20 cellular contexts compared by ENCODE assay signal in the genomic region with DNA sequence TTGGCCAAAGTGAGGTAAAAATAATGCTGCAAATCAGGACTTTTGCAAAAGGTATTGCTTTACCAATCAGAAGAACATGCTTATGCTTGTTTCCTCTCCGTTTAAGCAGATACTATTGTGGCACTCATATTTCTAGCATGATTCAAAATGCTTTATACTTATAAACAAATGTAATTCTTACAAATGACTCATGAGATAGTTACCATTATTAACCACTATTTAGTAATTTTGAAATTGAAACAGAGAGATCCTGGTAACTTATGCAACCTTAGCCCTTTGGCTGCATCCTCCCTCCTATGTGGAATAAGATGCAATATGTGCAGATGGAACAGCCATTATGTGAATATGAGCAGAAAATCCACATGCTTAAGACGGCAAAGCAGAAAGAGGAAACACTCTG.
DNase-seq lines count a peak whose midpoint lies in the region; ATAC-seq and TF ChIP-seq lines count a peak whose summit lies in the region.
"Had no signal": no experiment of that assay in that cellular context is flagged by ENCODE, and none has a peak within 500 bp of the region (broad histone marks: within the 10 kb centered on the region; RNA-seq: fewer than 3 reads in every experiment).

No MANE protein-coding gene starts in this region.

- H3K79me1 ChIP-seq in mesenchymal stem cell (replicated peaks; ENCODE audit: low read length, poor library complexity, severe bottlenecking), result no peaks in the 10 kb centered on the region

- 0% methylated on average over 1 of the region's 2 CpGs for WGBS in mesenchymal stem cell
- WGBS in thyroid gland, 2 donors, result 90 to 94% methylated on average over 2 of the region's 2 CpGs

- H3K27me3 ChIP-seq in mesenchymal stem cell (ENCODE audit: control insufficient read depth in 1 of 2, insufficient read depth in 1 of 2, low read length in 2 of 2) (no peaks in the 10 kb centered on the region), thyroid gland (no peaks in the 10 kb centered on the region)
- H3K27me3 ChIP-seq: ascending aorta, pancreas had no signal

- no peak overlapping the region for H3K4ac ChIP-seq in mesenchymal stem cell (ENCODE audit: low read depth in 1 of 2, low read length in 2 of 2)

- no peak overlapping the region for H3K4me3 Mint-ChIP-seq in mesothelial cell of epicardium
- H3K4me3 Mint-ChIP-seq: B cell had no signal

- H3K4me3 ChIP-seq in mesenchymal stem cell (ENCODE audit: insufficient read depth in 1 of 2, low read depth in 1 of 2, low read length in 2 of 2) (no peak overlapping the region), thyroid gland (replicated peaks in 1 of 3) (no peak overlapping the region)
- H3K4me3 ChIP-seq: ascending aorta, GM12878, lower lobe of right lung, pancreas, skin epidermis had no signal

- no peak overlapping the region for H3K4me2 ChIP-seq in mesenchymal stem cell (ENCODE audit: low read length, poor library complexity, severe bottlenecking)

- no peak for TF ChIP-seq POLR2A in thyroid gland (IDR thresholded peaks at IDR 0.05)

- H3K9me3 Mint-ChIP-seq in mesothelial cell of epicardium, result peaks cover 7% of the 10 kb centered on the region

- H2BK12ac ChIP-seq in mesenchymal stem cell (ENCODE audit: low read length in 2 of 2), result no peak overlapping the region

- TF ChIP-seq CTCF in thyroid gland (IDR thresholded peaks at IDR 0.05) (no peak), mesothelial cell of epicardium (IDR thresholded peaks at IDR 0.05; ENCODE audit: unreplicated experiment) (no peak)

- H3K4me1 ChIP-seq in mesenchymal stem cell (ENCODE audit: control insufficient read depth, insufficient read depth, low read depth, low read length) (no peaks in the 10 kb centered on the region), thyroid gland (peaks cover 0 to 7% of the 10 kb centered on the region in 2 donors)
- H3K4me1 ChIP-seq: ascending aorta, lower lobe of right lung, pancreas had no signal

- ATAC-seq in esophagus mucosa, result peak; percentile 20
- ATAC-seq in HG03097 (IDR thresholded peaks at IDR 0.05; ENCODE audit: low FRiP score, unreplicated experiment), result no peak
- ATAC-seq: GM12878, lower lobe of right lung, pancreas had no signal

- peak overlapping the region; percentile 62 for H3K9ac ChIP-seq in mesenchymal stem cell (ENCODE audit: low read length)

- H4K8ac ChIP-seq in mesenchymal stem cell (ENCODE audit: low read length), result no peak overlapping the region

- H3K23ac ChIP-seq in mesenchymal stem cell (ENCODE audit: low read length in 2 of 2), result no peak overlapping the region

- no peak overlapping the region for H2AK5ac ChIP-seq in mesenchymal stem cell (ENCODE audit: low read length, severe bottlenecking)

- H3K4me1 Mint-ChIP-seq in mesothelial cell of epicardium, result peaks cover 22% of the 10 kb centered on the region
- H3K4me1 Mint-ChIP-seq: B cell had no signal

- H3K9me3 ChIP-seq in mesenchymal stem cell (ENCODE audit: control insufficient read depth, low read length) (no peaks in the 10 kb centered on the region), thyroid gland (no peaks in the 10 kb centered on the region)
- H3K9me3 ChIP-seq: ascending aorta, lower lobe of right lung, pancreas had no signal

- intact Hi-C loops in thyroid gland (cut with DNase I), result no loop called here

- no peak overlapping the region for H2AFZ ChIP-seq in mesenchymal stem cell (ENCODE audit: low read depth, low read length)

- peak; percentile 83 for DNase-seq in EH (ENCODE audit: low read depth)
- DNase-seq in NCI-H226, result peak; percentile 32
- DNase-seq in mesenchymal stem cell, result peak; percentile 53
- DNase-seq in thyroid gland, result no peak
- DNase-seq in islet precursor cell, result no peak
- DNase-seq in mesothelial cell of epicardium (ENCODE audit: low spot score in 2 of 2, unreplicated experiment in 2 of 2), result no peak
- DNase-seq: activated CD4-positive, alpha-beta T cell treated with anti-CD3 and anti-CD28 coated beads, Interleukin-2, amount 50 U/mL, for 48 hours; activated naive CD4-positive, alpha-beta T cell; activated T-cell treated with anti-CD3 and anti-CD28 coated beads for 4 hours; lower lobe of right lung; NCI-H1436; pancreas; stimulated activated CD4-positive, alpha-beta T cell treated with anti-CD3 and anti-CD28 coated beads, Interleukin-4, amount 100 ng/mL, for 4 hours had no signal

- H3K27ac Mint-ChIP-seq in mesothelial cell of epicardium, result no peak overlapping the region
- H3K27ac Mint-ChIP-seq: B cell had no signal

- H3K18ac ChIP-seq in mesenchymal stem cell (ENCODE audit: low read depth in 1 of 2, low read length in 2 of 2), result no peak overlapping the region

- H3K36me3 Mint-ChIP-seq in mesothelial cell of epicardium, result peaks cover 3% of the 10 kb centered on the region

- H3K27me3 Mint-ChIP-seq in mesothelial cell of epicardium (ENCODE audit: low read depth), result no peaks in the 10 kb centered on the region
- H3K27me3 Mint-ChIP-seq: B cell had no signal

- no peak overlapping the region for H2BK15ac ChIP-seq in mesenchymal stem cell (ENCODE audit: low read depth, poor library complexity, severe bottlenecking)

- H3K27ac ChIP-seq in mesenchymal stem cell (ENCODE audit: low read length, poor library complexity, severe bottlenecking) (no peak overlapping the region), thyroid gland (no peak overlapping the region)
- H3K27ac ChIP-seq: ascending aorta, lower lobe of right lung, pancreas, skin epidermis, VCaP had no signal

- no peak overlapping the region for H3K14ac ChIP-seq in mesenchymal stem cell (ENCODE audit: low read length in 2 of 2)

- no peak overlapping the region for H4K91ac ChIP-seq in mesenchymal stem cell (ENCODE audit: low read length)

- no peak overlapping the region for H2BK120ac ChIP-seq in mesenchymal stem cell (ENCODE audit: low read depth, low read length)

- H2BK5ac ChIP-seq in mesenchymal stem cell (ENCODE audit: low read depth, low read length, poor library complexity, severe bottlenecking), result no peak overlapping the region

- no peaks in the 10 kb centered on the region for H3K36me3 ChIP-seq in mesenchymal stem cell (ENCODE audit: control insufficient read depth in 1 of 2, insufficient read depth in 2 of 2, low read depth in 1 of 2, low read length in 2 of 2)
- no peaks in the 10 kb centered on the region for H3K36me3 ChIP-seq in thyroid gland
- H3K36me3 ChIP-seq: ascending aorta, lower lobe of right lung, pancreas had no signal

Comparison
In these comparisons a context has a peak if more than half of its experiments do, and no peak if none do; other contexts are left out.
1. DNase-seq: peak in EH (single experiment), NCI-H226 (single experiment) and mesenchymal stem cell (single experiment); none in thyroid gland (0 of 2), islet precursor cell (single experiment) and mesothelial cell of epicardium (0 of 2).